Comparison of ENCODE assay signal across 1 cellular context in genomic region chr1:53485478-53486394, GRCh38.
TF ChIP-seq lines count a peak whose summit lies in the region.

No MANE protein-coding gene starts in this region.

TF ChIP-seq in IMR-90, 13 proteins besides CTCF, POLR2A, EP300 and RAD21 (continued from another document):
- TF ChIP-seq, protein P1, sequence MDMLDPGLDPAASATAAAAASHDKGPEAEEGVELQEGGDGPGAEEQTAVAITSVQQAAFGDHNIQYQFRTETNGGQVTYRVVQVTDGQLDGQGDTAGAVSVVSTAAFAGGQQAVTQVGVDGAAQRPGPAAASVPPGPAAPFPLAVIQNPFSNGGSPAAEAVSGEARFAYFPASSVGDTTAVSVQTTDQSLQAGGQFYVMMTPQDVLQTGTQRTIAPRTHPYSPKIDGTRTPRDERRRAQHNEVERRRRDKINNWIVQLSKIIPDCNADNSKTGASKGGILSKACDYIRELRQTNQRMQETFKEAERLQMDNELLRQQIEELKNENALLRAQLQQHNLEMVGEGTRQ (IDR thresholded peaks at IDR 0.05; ENCODE audit: low read depth, low read length), result no peak
- TF ChIP-seq CHD1 (IDR thresholded peaks at IDR 0.05; ENCODE audit: low read depth, low read length), result no peak
- no peak for TF ChIP-seq FOS (IDR thresholded peaks at IDR 0.05; ENCODE audit: low read depth, low read length)
- TF ChIP-seq CEBPB (IDR thresholded peaks at IDR 0.05; ENCODE audit: low read depth, low read length), result no peak
- no peak for TF ChIP-seq MAFK (IDR thresholded peaks at IDR 0.05; ENCODE audit: low read depth, low read length)
TF ChIP-seq in IMR-90: peak in this region for 2.
